7 cellular contexts compared by ENCODE assay signal in genomic region chr1:231626535-231626950, GRCh38. TPM values are rescaled to one million over a fixed set of nuclear protein-coding genes. Genes with fewer than 3 reads are reported as not detected.
DNase-seq lines count a peak whose midpoint lies in the region; ATAC-seq, FAIRE-seq and TF ChIP-seq lines count a peak whose summit lies in the region.

Gene DISC1 (plus strand): TSS chr1:231626790. CDS start chr1:231626868, 78 bp downstream.

- CTCF ChIA-PET in activated CD4-positive, alpha-beta T cell treated with anti-CD3 and anti-CD28 coated beads, Interleukin-2, amount 10 ng/mL, durations not matched to agents 7 days and 5 days (lab: Charles Lee) = interaction anchor here (1.0 to 1.8 kb wide), 3 partner anchors 9 to 23 kb away, joined by 3 to 13 read pairs (median 3); no protein-coding TSS in a partner anchor
- CTCF ChIA-PET in HepG2 (lab: Yijun Ruan, JAX; ENCODE audit: low intra/inter-chr PET ratio, low total read pairs) = no interaction called here

- H4K20me1 ChIP-seq in HepG2 (ENCODE audit: insufficient read depth, low read length) = no peaks in the 10 kb centered on the region

- intact Hi-C loops in dorsolateral prefrontal cortex (cut with DNase I) (loop anchor here in 1 of 2 donors (5.0 kb wide), 1 partner anchor 66 kb away; no protein-coding TSS in a partner anchor), HepG2 (cut with micrococcal nuclease; ENCODE audit: unreplicated experiment) (loop anchor here (2.0 kb wide), 1 partner anchor 64 kb away; no protein-coding TSS in a partner anchor)

- H2AFZ ChIP-seq in HepG2 (ENCODE audit: low read length) = no peak within 1 kb of the TSS

- in situ Hi-C loops in HepG2 (cut with HindIII; ENCODE audit: extremely low pct_ligation_motif_present, low pct_unique_long_range_greater_than_20kb) = no loop called here

- H3K4me3 ChIP-seq in dorsolateral prefrontal cortex (peak within 1 kb of the TSS; percentile 44 to 92 (median 81)), HepG2 (replicated peaks in 1 of 3; ENCODE audit: insufficient read depth in 1 of 3, low read depth in 2 of 3, low read length in 3 of 3) (peak within 1 kb of the TSS; percentile 78 to 96 (median 85))

- peak; percentile 60 to 87 for DNase-seq in NCI-H446 (lab: John Stamatoyannopoulos, UW)
- peak; percentile 80 for DNase-seq in activated CD4-positive, alpha-beta T cell treated with anti-CD3 and anti-CD28 coated beads, Interleukin-2, amount 10 ng/mL, durations not matched to agents 7 days and 5 days
- DNase-seq in dorsolateral prefrontal cortex = peak; percentile 18 to 80 (median 66)
- DNase-seq in HepG2 (ENCODE audit: low spot score) = peak; percentile 80
- peak; percentile 64 to 71 for DNase-seq in stimulated activated CD4-positive, alpha-beta T cell treated with anti-CD3 and anti-CD28 coated beads, Interleukin-2, amount 100 ng/mL, for 24 hours

- TF ChIP-seq CTCF in dorsolateral prefrontal cortex (IDR thresholded peaks at IDR 0.05 in 54 of 56, conservative IDR thresholded peaks at IDR 0.05 in 2 of 56; ENCODE audit: low read depth in 1 of 56, partially characterized antibody in 56 of 56) (peak in 1 of 56 donors; percentile 8), HepG2 (CRISPR knock-in tag; IDR thresholded peaks at IDR 0.05) (no peak)

- peaks cover 0 to 5% (median 0%) of the 10 kb centered on the region in 45 donors for H3K27me3 ChIP-seq in dorsolateral prefrontal cortex
- H3K27me3 ChIP-seq in HepG2 (ENCODE audit: control insufficient read depth in 1 of 2, insufficient read depth in 2 of 2, low read length in 2 of 2) = no peaks in the 10 kb centered on the region; a peak in 2 of 5 replicates

- 0% methylated on average over 4 of the region's 38 CpGs for WGBS in HepG2 (ENCODE audit: low lambda C conversion rate)

- peak within 1 kb of the TSS; percentile 88 for H3K27ac Mint-ChIP-seq in activated CD4-positive, alpha-beta T cell treated with anti-CD3 and anti-CD28 coated beads, Interleukin-2, amount 10 ng/mL, durations not matched to agents 7 days and 5 days

- H3K27me3 Mint-ChIP-seq in activated CD4-positive, alpha-beta T cell treated with anti-CD3 and anti-CD28 coated beads, Interleukin-2, amount 10 ng/mL, durations not matched to agents 7 days and 5 days = peaks cover 21% of the 10 kb centered on the region

- H3K9ac ChIP-seq in HepG2 (ENCODE audit: insufficient read depth, low read depth, low read length) = peak within 1 kb of the TSS; percentile 84

- peaks cover 9% of the 10 kb centered on the region for H3K79me2 ChIP-seq in HepG2 (ENCODE audit: insufficient read depth, low read length)

- H3K4me2 ChIP-seq in HepG2 (ENCODE audit: low read depth, low read length) = peak within 1 kb of the TSS; percentile 93

- TF ChIP-seq EP300 in HepG2 (IDR thresholded peaks at IDR 0.05; ENCODE audit: low read depth in 2 of 2, low read length in 2 of 2) (peak in 1 of 2 experiments; percentile 39; a peak in 1 of 4 replicates), HepG2 (CRISPR knock-in tag; IDR thresholded peaks at IDR 0.05; ENCODE audit: borderline replicate concordance) (peak; percentile 12; the same call in 1 of the 2 replicates)

- H3K36me3 Mint-ChIP-seq in activated CD4-positive, alpha-beta T cell treated with anti-CD3 and anti-CD28 coated beads, Interleukin-2, amount 10 ng/mL, durations not matched to agents 7 days and 5 days (ENCODE audit: low read depth) = peaks cover 6% of the 10 kb centered on the region

- FAIRE-seq in HepG2 (lab: Jason Lieb, UNC) = peak; percentile 64

- BruUV-seq in HepG2 (replicated peaks; lab: Mats Ljungman, UMichigan) = no TSS peak

- peaks cover 38% of the 10 kb centered on the region for H3K4me1 Mint-ChIP-seq in activated CD4-positive, alpha-beta T cell treated with anti-CD3 and anti-CD28 coated beads, Interleukin-2, amount 10 ng/mL, durations not matched to agents 7 days and 5 days

- TF ChIP-seq POLR2A in HepG2 (IDR thresholded peaks at IDR 0.05; ENCODE audit: insufficient read depth in 1 of 2, low read depth in 2 of 2, low read length in 2 of 2) = peak in 1 of 2 experiments; percentile 48; a peak in 1 of 4 replicates

- peak within 1 kb of the TSS; percentile 34 to 96 (median 87) for H3K27ac ChIP-seq in dorsolateral prefrontal cortex
- peak within 1 kb of the TSS; percentile 57 for H3K27ac ChIP-seq in HepG2 (ENCODE audit: extremely low read length, insufficient read depth, low read length)

- peak within 1 kb of the TSS; percentile 82 for H3K4me3 Mint-ChIP-seq in activated CD4-positive, alpha-beta T cell treated with anti-CD3 and anti-CD28 coated beads, Interleukin-2, amount 10 ng/mL, durations not matched to agents 7 days and 5 days

- no peaks in the 10 kb centered on the region for H3K9me3 ChIP-seq in HepG2 (ENCODE audit: low read length)

- TF ChIP-seq RAD21 in HepG2 (CRISPR knock-in tag; IDR thresholded peaks at IDR 0.05) = no peak

- POLR2A ChIA-PET in activated CD4-positive, alpha-beta T cell treated with anti-CD3 and anti-CD28 coated beads, Interleukin-2, amount 10 ng/mL, durations not matched to agents 7 days and 5 days (lab: Charles Lee) = no interaction called here
- POLR2A ChIA-PET in HepG2 (lab: Yijun Ruan, JAX) = interaction anchor here (1.5 kb wide), 1 partner anchor 25 kb away, joined by 6 read pairs; no protein-coding TSS in a partner anchor

- H3K36me3 ChIP-seq in HepG2 (replicated peaks in 1 of 2; ENCODE audit: control insufficient read depth in 1 of 2, insufficient read depth in 2 of 2, low read length in 2 of 2) = no peaks in the 10 kb centered on the region

- peaks cover 37% of the 10 kb centered on the region for H3K4me1 ChIP-seq in HepG2 (ENCODE audit: insufficient read depth, low read length)

- no peaks in the 10 kb centered on the region for H3K9me3 Mint-ChIP-seq in activated CD4-positive, alpha-beta T cell treated with anti-CD3 and anti-CD28 coated beads, Interleukin-2, amount 10 ng/mL, durations not matched to agents 7 days and 5 days

- ATAC-seq in GM18519 (IDR thresholded peaks at IDR 0.05; ENCODE audit: low FRiP score, unreplicated experiment) (peak; percentile 50), HG03159 (IDR thresholded peaks at IDR 0.05; ENCODE audit: unreplicated experiment) (peak; percentile 51), HepG2 (peak; percentile 79)

TF ChIP-seq in HepG2, 621 proteins besides CTCF, POLR2A, EP300 and RAD21 (continues in another document):
- TF ChIP-seq ZNF354B (CRISPR knock-in tag; IDR thresholded peaks at IDR 0.05) = no peak
- TF ChIP-seq TMF1 (CRISPR knock-in tag; IDR thresholded peaks at IDR 0.05; ENCODE audit: low read depth) = no peak
- no peak; the same call in none of the 2 replicates for TF ChIP-seq ETV5 (CRISPR knock-in tag; IDR thresholded peaks at IDR 0.05; ENCODE audit: borderline replicate concordance)
- TF ChIP-seq ZNF616 (CRISPR knock-in tag; IDR thresholded peaks at IDR 0.05; ENCODE audit: low read depth) = 0 out of 2 replicates have a peak, but pooled peaks have one; percentile 20
- TF ChIP-seq SMYD3 (CRISPR knock-in tag; IDR thresholded peaks at IDR 0.05) = no peak
- no peak for TF ChIP-seq NFATC3 (CRISPR knock-in tag; IDR thresholded peaks at IDR 0.05)
- no peak; the same call in 1 of the 2 replicates for TF ChIP-seq KDM5A (IDR thresholded peaks at IDR 0.05; ENCODE audit: borderline replicate concordance, low read length)
- TF ChIP-seq ZSCAN30 (CRISPR knock-in tag; IDR thresholded peaks at IDR 0.05) = no peak
- TF ChIP-seq SRSF9 (IDR thresholded peaks at IDR 0.05; ENCODE audit: borderline replicate concordance, insufficient read depth, low read depth, low read length, poor library complexity, severe bottlenecking) = no peak
- no peak for TF ChIP-seq DDIT3 (CRISPR knock-in tag; IDR thresholded peaks at IDR 0.05)
- peak; percentile 70; the same call in 1 of the 2 replicates for TF ChIP-seq RXRB (CRISPR knock-in tag; IDR thresholded peaks at IDR 0.05; ENCODE audit: borderline replicate concordance)
- TF ChIP-seq MYC (CRISPR knock-in tag; IDR thresholded peaks at IDR 0.05; ENCODE audit: borderline replicate concordance) = peak; percentile 69
- no peak for TF ChIP-seq PHF5A (CRISPR knock-in tag; IDR thresholded peaks at IDR 0.05; ENCODE audit: low read depth, unreplicated experiment)
- no peak for TF ChIP-seq NFIB (CRISPR knock-in tag; IDR thresholded peaks at IDR 0.05; ENCODE audit: borderline replicate concordance)
- 0 out of 2 replicates have a peak, but pooled peaks have one; percentile 8 for TF ChIP-seq HOXA9 (CRISPR knock-in tag; IDR thresholded peaks at IDR 0.05; ENCODE audit: borderline replicate concordance)
- no peak for TF ChIP-seq ZNF124 (CRISPR knock-in tag; IDR thresholded peaks at IDR 0.05)

RNA-seq across cellular contexts. Expression of gene DISC1, which starts in this region (rescaled TPM):
- 10 to 100 TPM; 13.3 to 17.0 TPM for total RNA-seq in activated CD4-positive, alpha-beta T cell treated with anti-CD3 and anti-CD28 coated beads, Interleukin-2, amount 10 ng/mL, durations not matched to agents 7 days and 5 days
- total RNA-seq in dorsolateral prefrontal cortex = 10 to 100 TPM in 100 of 120 experiments, 1 to 10 TPM in 20; 6.5 to 25.1 (median 12.5) TPM
- total RNA-seq in HepG2 (2016; rRNA removed; fragmentation: Illumina TruSeq; extraction: Trizol) = 3.1 and 4.2 TPM in 2 replicates
- total RNA-seq in HepG2 (2016; cell fraction: cytosol; rRNA removed; fragmentation: Illumina TruSeq; extraction: Trizol; ENCODE audit: low read depth) = 3.2 and 3.7 TPM in 2 replicates
- total RNA-seq in HepG2 (2016; cell fraction: insoluble cytoplasmic fraction; rRNA removed; fragmentation: Illumina TruSeq; extraction: Trizol) = 2.7 and 3.2 TPM in 2 replicates
- 2.0 and 2.1 TPM in 2 replicates for total RNA-seq in HepG2 (2016; cell fraction: membrane; rRNA removed; fragmentation: Illumina TruSeq; extraction: Trizol)
- total RNA-seq in HepG2 (2016; cell fraction: nucleus; rRNA removed; fragmentation: Illumina TruSeq; extraction: Trizol) = 11.7 and 13.7 TPM in 2 replicates
- 4.0 and 4.6 TPM in 2 replicates for polyA plus RNA-seq in HepG2 (2011; rRNA removed)
- polyA plus RNA-seq in HepG2 (2011; cell fraction: cytosol; rRNA removed) = 2.4 and 2.6 TPM in 2 replicates
- 8.2 and 12.2 TPM in 2 replicates for polyA plus RNA-seq in HepG2 (2011; cell fraction: nucleus; rRNA removed)
- 1.7 and 1.9 TPM in 2 replicates for polyA plus RNA-seq in HepG2 (2012)
- 0.10 and 0.16 TPM in 2 replicates for polyA plus RNA-seq in HepG2 (2016; cell fraction: cytosol; fragmentation: Illumina TruSeq; extraction: Trizol; ENCODE audit: low read depth)
- polyA plus RNA-seq in HepG2 (2016; cell fraction: insoluble cytoplasmic fraction; fragmentation: Illumina TruSeq; extraction: Trizol; ENCODE audit: low read depth) = 1.5 and 1.7 TPM in 2 replicates
- polyA plus RNA-seq in HepG2 (2016; cell fraction: membrane; fragmentation: Illumina TruSeq; extraction: Trizol; ENCODE audit: low read depth) = 0.24 and 0.28 TPM in 2 replicates
- 2.9 and 3.5 TPM in 2 replicates for polyA plus RNA-seq in HepG2 (2016; cell fraction: nucleus; fragmentation: Illumina TruSeq; extraction: Trizol; ENCODE audit: insufficient read depth, low read depth)
- 0.05 and 38.4 TPM in 2 replicates for polyA minus RNA-seq in HepG2 (2011; rRNA and poly(A)+ RNA removed; ENCODE audit: low replicate concordance)
- polyA minus RNA-seq in HepG2 (2011; cell fraction: cytosol; rRNA and poly(A)+ RNA removed) = 4.8 and 5.2 TPM in 2 replicates
- polyA minus RNA-seq in HepG2 (2011; cell fraction: nucleus; rRNA and poly(A)+ RNA removed) = 51.5 and 66.8 TPM in 2 replicates

Comparison
In these comparisons a context has a peak if more than half of its experiments do, and no peak if none do; other contexts are left out.
1. Peak in every context shown above with its lines: DNase-seq, ATAC-seq, H3K4me3 ChIP-seq and H3K27ac ChIP-seq.